ENCODE assay signal across 2 cellular contexts in the genomic region with DNA sequence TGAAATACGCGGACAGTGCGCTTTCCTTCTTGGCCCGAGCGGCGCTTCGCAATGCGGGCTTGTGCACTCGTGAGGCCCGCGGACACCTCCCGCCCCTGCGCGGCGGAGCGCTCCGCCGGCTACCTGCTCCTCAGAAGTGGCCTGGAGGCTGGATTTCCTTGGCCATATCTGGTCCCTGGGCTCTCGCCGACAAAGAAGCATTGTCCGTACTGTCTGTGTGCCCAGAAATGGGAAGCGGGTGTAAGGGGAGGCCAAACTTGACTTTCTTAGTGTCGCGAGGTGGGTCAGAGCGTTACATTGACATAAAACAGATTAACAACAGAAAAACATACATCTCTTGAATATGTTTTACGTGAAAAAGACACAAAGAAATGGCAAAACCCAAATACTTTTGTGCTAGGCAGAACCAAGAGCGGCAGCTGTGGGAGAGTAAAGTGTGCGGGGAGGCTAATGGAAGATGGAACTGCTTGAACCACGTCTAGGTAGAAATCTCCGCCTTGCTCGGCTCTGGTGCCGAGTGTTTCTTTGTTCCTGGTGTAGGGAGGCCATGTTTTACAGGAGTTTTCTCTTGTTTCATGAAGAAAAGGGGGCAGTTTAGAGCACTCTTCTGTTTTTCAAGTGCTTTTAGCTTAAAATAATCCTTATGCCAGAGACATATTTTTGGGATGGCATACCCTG.
TF ChIP-seq lines count a peak whose summit lies in the region.

No MANE protein-coding gene starts in this region.

TF ChIP-seq in IMR-90, 13 proteins besides CTCF, POLR2A, EP300 and RAD21:
- TF ChIP-seq RCOR1 (IDR thresholded peaks at IDR 0.05; ENCODE audit: insufficient replicate concordance, low read length), result no peak
- TF ChIP-seq MAFK (IDR thresholded peaks at IDR 0.05; ENCODE audit: low read depth, low read length), result no peak
- no peak for TF ChIP-seq CHD1 (IDR thresholded peaks at IDR 0.05; ENCODE audit: low read depth, low read length)
- no peak for TF ChIP-seq MXI1 (IDR thresholded peaks at IDR 0.05; ENCODE audit: borderline replicate concordance, low read depth, low read length)
- TF ChIP-seq CEBPB (IDR thresholded peaks at IDR 0.05; ENCODE audit: low read depth, low read length), result no peak
- TF ChIP-seq, protein P1, sequence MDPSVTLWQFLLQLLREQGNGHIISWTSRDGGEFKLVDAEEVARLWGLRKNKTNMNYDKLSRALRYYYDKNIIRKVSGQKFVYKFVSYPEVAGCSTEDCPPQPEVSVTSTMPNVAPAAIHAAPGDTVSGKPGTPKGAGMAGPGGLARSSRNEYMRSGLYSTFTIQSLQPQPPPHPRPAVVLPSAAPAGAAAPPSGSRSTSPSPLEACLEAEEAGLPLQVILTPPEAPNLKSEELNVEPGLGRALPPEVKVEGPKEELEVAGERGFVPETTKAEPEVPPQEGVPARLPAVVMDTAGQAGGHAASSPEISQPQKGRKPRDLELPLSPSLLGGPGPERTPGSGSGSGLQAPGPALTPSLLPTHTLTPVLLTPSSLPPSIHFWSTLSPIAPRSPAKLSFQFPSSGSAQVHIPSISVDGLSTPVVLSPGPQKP (IDR thresholded peaks at IDR 0.05; ENCODE audit: borderline replicate concordance, low read depth, low read length), result no peak
- no peak for TF ChIP-seq FOS (IDR thresholded peaks at IDR 0.05; ENCODE audit: low read depth, low read length)
- no peak for TF ChIP-seq RFX5 (IDR thresholded peaks at IDR 0.05; ENCODE audit: low read depth, low read length)
- no peak for TF ChIP-seq SMC3 (IDR thresholded peaks at IDR 0.05; ENCODE audit: low read depth, low read length)
- TF ChIP-seq MAZ (IDR thresholded peaks at IDR 0.05; ENCODE audit: borderline replicate concordance, low read depth, low read length), result no peak
- TF ChIP-seq NFE2L2 (IDR thresholded peaks at IDR 0.05; ENCODE audit: low read depth, low read length), result no peak

TF ChIP-seq in endothelial cell of umbilical vein, 7 proteins besides CTCF, POLR2A, EP300 and RAD21:
- no peak for TF ChIP-seq JUN (IDR thresholded peaks at IDR 0.05; ENCODE audit: borderline replicate concordance, insufficient read depth, insufficient read length, low read depth)
- no peak for TF ChIP-seq MYC (IDR thresholded peaks at IDR 0.05; ENCODE audit: low read depth, low read length)
- no peak for TF ChIP-seq FOS (IDR thresholded peaks at IDR 0.05; ENCODE audit: borderline replicate concordance, insufficient read depth, low read length)
- no peak for TF ChIP-seq POLR2AphosphoS5 (IDR thresholded peaks at IDR 0.05; ENCODE audit: insufficient read depth, low read depth, low read length)
- TF ChIP-seq, protein P2, sequence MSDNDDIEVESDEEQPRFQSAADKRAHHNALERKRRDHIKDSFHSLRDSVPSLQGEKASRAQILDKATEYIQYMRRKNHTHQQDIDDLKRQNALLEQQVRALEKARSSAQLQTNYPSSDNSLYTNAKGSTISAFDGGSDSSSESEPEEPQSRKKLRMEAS (IDR thresholded peaks at IDR 0.05; ENCODE audit: insufficient read depth, insufficient read length), result no peak
- TF ChIP-seq EZH2 (IDR thresholded peaks at IDR 0.05; ENCODE audit: borderline replicate concordance, low read depth, low read length, severe bottlenecking), result no peak
- TF ChIP-seq GATA2 (IDR thresholded peaks at IDR 0.05; ENCODE audit: insufficient read depth, insufficient read length, low read depth, low read length), result no peak
